ENCODE assay signal across 22 cellular contexts in genomic region chr3:52183786-52184445, GRCh38. TPM values are rescaled to one million over a fixed set of nuclear protein-coding genes. Genes with fewer than 3 reads are reported as not detected.
A peak's percentile ranks its signal among the peaks of the same experiment; 100 is the strongest.
DNase-seq lines count a peak whose midpoint lies in the region; ATAC-seq and TF ChIP-seq lines count a peak whose summit lies in the region.
"Had no signal": no experiment of that assay in that cellular context is flagged by ENCODE, and none has a peak within 500 bp of the region (broad histone marks: within the 10 kb centered on the region; RNA-seq: fewer than 3 reads in every experiment).

No MANE protein-coding gene starts in this region.

- in situ Hi-C loops in gastrocnemius medialis (cut with MboI; ENCODE audit: low sequenced_read_pairs in 4 of 4): no loop called here

- CTCF ChIA-PET in HEK293T (lab: Yijun Ruan, JAX): no interaction called here

- TF ChIP-seq CTCF in right atrium auricular region (IDR thresholded peaks at IDR 0.05) (no peak), gastrocnemius medialis (IDR thresholded peaks at IDR 0.05 in 4 of 5, conservative IDR thresholded peaks at IDR 0.05 in 1 of 5) (no peak)

- H3K4me2 ChIP-seq in BLaER1 treated with 17β-estradiol and CSF1 and Interleukin-3, amounts not matched to agents 10 nM and 100 nM: peak overlapping the region; percentile 59 to 90 (median 79)
- H3K4me2 ChIP-seq: A549, KMS-11 had no signal

- peak overlapping the region in 9 of 11 experiments; percentile 3 to 73 (median 54); a peak in 15 of 22 replicates for H3K27ac ChIP-seq in BLaER1 treated with 17β-estradiol and CSF1 and Interleukin-3, amounts not matched to agents 10 nM and 100 nM
- H3K27ac ChIP-seq in right atrium auricular region: peak overlapping the region; percentile 19 to 47
- H3K27ac ChIP-seq in gastrocnemius medialis: peak overlapping the region; percentile 34 to 57 (median 46)
- H3K27ac ChIP-seq: A549, GM23248, KMS-11, RWPE1 had no signal

- no peaks in the 10 kb centered on the region for H3K9me3 ChIP-seq in BLaER1 treated with 17β-estradiol and CSF1 and Interleukin-3, amounts not matched to agents 10 nM and 100 nM (replicated peaks in 1 of 11)
- H3K9me3 ChIP-seq in right atrium auricular region (no peaks in the 10 kb centered on the region), gastrocnemius medialis (no peaks in the 10 kb centered on the region)
- H3K9me3 ChIP-seq: A549 had no signal

- H3K27me3 ChIP-seq in BLaER1 treated with 17β-estradiol and CSF1 and Interleukin-3, amounts not matched to agents 10 nM and 100 nM: no peaks in the 10 kb centered on the region
- no peaks in the 10 kb centered on the region for H3K27me3 ChIP-seq in right atrium auricular region
- H3K27me3 ChIP-seq in gastrocnemius medialis: no peaks in the 10 kb centered on the region

- H3K9ac ChIP-seq in BLaER1 treated with 17β-estradiol and CSF1 and Interleukin-3, amounts not matched to agents 10 nM and 100 nM: peak overlapping the region in 8 of 11 experiments; percentile 9 to 57 (median 36); a peak in 13 of 22 replicates
- H3K9ac ChIP-seq: GM23248, KMS-11 had no signal

- H4K20me1 ChIP-seq in BLaER1 treated with 17β-estradiol and CSF1 and Interleukin-3, amounts not matched to agents 10 nM and 100 nM: no peaks in the 10 kb centered on the region

- intact Hi-C loops in gastrocnemius medialis (cut with DNase I; ENCODE audit: low total_unique reads): no loop called here

- no peak overlapping the region for H3K4me3 ChIP-seq in BLaER1 treated with 17β-estradiol and CSF1 and Interleukin-3, amounts not matched to agents 10 nM and 100 nM
- H3K4me3 ChIP-seq in right atrium auricular region (no peak overlapping the region), gastrocnemius medialis (no peak overlapping the region)
- H3K4me3 ChIP-seq: A549, GM23248 had no signal

- POLR2A ChIA-PET in HEK293T (lab: Yijun Ruan, JAX): interaction anchor here (0.9 to 1.0 kb wide), 2 partner anchors 13 to 30 kb away, joined by 3 to 4 read pairs; partner anchors contain the start of gene POC1A

- peaks cover 29 to 58% (median 46%) of the 10 kb centered on the region in 10 experiments for H3K4me1 ChIP-seq in BLaER1 treated with 17β-estradiol and CSF1 and Interleukin-3, amounts not matched to agents 10 nM and 100 nM
- H3K4me1 ChIP-seq in right atrium auricular region (no peaks in the 10 kb centered on the region), gastrocnemius medialis (peaks cover 0 to 3% of the 10 kb centered on the region in 2 donors)
- H3K4me1 ChIP-seq: A549 had no signal

- TF ChIP-seq POLR2A in gastrocnemius medialis (IDR thresholded peaks at IDR 0.05): no peak

- DNase-seq in NCI-H69 (lab: John Stamatoyannopoulos, UW): peak; percentile 62
- DNase-seq in right atrium auricular region (ENCODE audit: low spot score): no peak
- no peak for DNase-seq in gastrocnemius medialis
- no peak for DNase-seq in HEK293T (ENCODE audit: extremely low spot score)
- DNase-seq in activated naive CD4-positive, alpha-beta T cell (lab: John Stamatoyannopoulos, UW): no peak
- no peak for DNase-seq in C1 segment of cervical spinal cord (lab: John Stamatoyannopoulos, UW)
- DNase-seq: COR-L47, GF-D8, GM23248, NCI-H1092, NCI-H1694, NCI-H345, NCI-H526 treated with DMSO at 0.1 percent for 48 hours, PC-3 had no signal

- no peaks in the 10 kb centered on the region for H3K36me3 ChIP-seq in BLaER1 treated with 17β-estradiol and CSF1 and Interleukin-3, amounts not matched to agents 10 nM and 100 nM
- H3K36me3 ChIP-seq in right atrium auricular region (no peaks in the 10 kb centered on the region), gastrocnemius medialis (no peaks in the 10 kb centered on the region)

- peak; percentile 62 to 69 for ATAC-seq in gastrocnemius medialis
- ATAC-seq: A549, HCT116, PC-3 had no signal

TF ChIP-seq in HEK293T, 16 proteins besides CTCF, POLR2A, EP300 and RAD21:
- no peak for TF ChIP-seq ELF4 (IDR thresholded peaks at IDR 0.05)
- TF ChIP-seq L3MBTL2 (conservative IDR thresholded peaks at IDR 0.05): no peak
- TF ChIP-seq FOXA1 (IDR thresholded peaks at IDR 0.05): no peak
- TF ChIP-seq ZNF384 (IDR thresholded peaks at IDR 0.05): no peak
- no peak for TF ChIP-seq CTBP1 (IDR thresholded peaks at IDR 0.05; ENCODE audit: borderline replicate concordance)
- no peak for TF ChIP-seq PKNOX1 (IDR thresholded peaks at IDR 0.05)
- TF ChIP-seq FOXM1 (IDR thresholded peaks at IDR 0.05; ENCODE audit: borderline replicate concordance): no peak
- TF ChIP-seq ARNT (IDR thresholded peaks at IDR 0.05): no peak
- TF ChIP-seq NFRKB (IDR thresholded peaks at IDR 0.05): no peak
- no peak for TF ChIP-seq FOXK2 (IDR thresholded peaks at IDR 0.05)
- no peak for TF ChIP-seq SUZ12 (IDR thresholded peaks at IDR 0.05)
- no peak for TF ChIP-seq HDGF (IDR thresholded peaks at IDR 0.05; ENCODE audit: borderline replicate concordance)
- no peak for TF ChIP-seq LEF1 (IDR thresholded peaks at IDR 0.05; ENCODE audit: borderline replicate concordance)
- no peak for TF ChIP-seq SP1 (IDR thresholded peaks at IDR 0.05)
- no peak for TF ChIP-seq BHLHE40 (IDR thresholded peaks at IDR 0.05; ENCODE audit: borderline replicate concordance)
- TF ChIP-seq TARDBP (IDR thresholded peaks at IDR 0.05): no peak

RNA-seq across cellular contexts. Expression of gene ALAS1, which starts 14.0 kb away (rescaled TPM):
- 100 to 1,000 TPM in 1 of 2 donors, 10 to 100 TPM in 1; 69.7 to 103 TPM for total RNA-seq in right atrium auricular region
- total RNA-seq in gastrocnemius medialis: 10 to 100 TPM; 61.0 to 99.8 (median 68.4) TPM

RNA-seq across cellular contexts. Expression of gene POC1A, which starts 29.7 kb away (rescaled TPM):
- total RNA-seq in right atrium auricular region (under 1 TPM; 0.47 to 0.78 TPM), gastrocnemius medialis (1 to 10 TPM in 1 of 4 donors, under 1 TPM in 3; 0.51 to 3.2 (median 0.81) TPM)

RNA-seq across cellular contexts. Expression of gene TLR9, which starts 41.5 kb away (rescaled TPM):
- not detected for total RNA-seq in right atrium auricular region
- total RNA-seq in gastrocnemius medialis: under 1 TPM in 3 of 4 donors, not detected in 1; 0.07 to 0.41 (median 0.13) TPM
- total RNA-seq: Daoy, GM23248, MCF 10A, PC-3, SK-MEL-5 had no signal

RNA-seq across cellular contexts. Expression of gene TWF2, which starts 55.0 kb away (rescaled TPM):
- total RNA-seq in right atrium auricular region: 10 to 100 TPM; 54.4 to 58.6 TPM
- total RNA-seq in gastrocnemius medialis: 100 to 1,000 TPM in 3 of 4 donors, 10 to 100 TPM in 1; 99.2 to 222 (median 168) TPM
